In genomic region chr22:16558376-16558945, GRCh38 we compare ENCODE assay signal across 11 cellular contexts. TPM values are rescaled to one million over a fixed set of nuclear protein-coding genes. Genes with fewer than 3 reads are reported as not detected.
DNase-seq lines count a peak whose midpoint lies in the region; ATAC-seq and TF ChIP-seq lines count a peak whose summit lies in the region.
"Not testable (repeated sequence)": the region's sequence is repeated elsewhere in the genome, so short reads cannot be mapped to it uniquely, and the experiment has no call there.
"Had no signal": no experiment of that assay in that cellular context is flagged by ENCODE, and none has a peak within 500 bp of the region (broad histone marks: within the 10 kb centered on the region; RNA-seq: fewer than 3 reads in every experiment).

No MANE protein-coding gene starts in this region.

- TF ChIP-seq CTCF in HCT116 (IDR thresholded peaks at IDR 0.05 in 2 of 3, conservative IDR thresholded peaks at IDR 0.05 in 1 of 3; ENCODE audit: borderline replicate concordance in 1 of 3, insufficient read depth in 1 of 3, low read depth in 2 of 3, low read length in 2 of 3); RWPE2 (IDR thresholded peaks at IDR 0.05; ENCODE audit: poor library complexity, severe bottlenecking); coronary artery (IDR thresholded peaks at IDR 0.05); lower lobe of right lung (IDR thresholded peaks at IDR 0.05): not testable (repeated sequence)

- H3K4me3 ChIP-seq in HCT116 (replicated peaks in 1 of 2; ENCODE audit: low read depth in 1 of 2, low read length in 2 of 2); RWPE2 (ENCODE audit: severe bottlenecking); coronary artery; lower lobe of right lung: not testable (repeated sequence)

- intact Hi-C loops in HCT116 (cut with micrococcal nuclease); lower lobe of right lung (cut with DNase I): not testable (repeated sequence)

- not testable (repeated sequence) for DNase-seq in HCT116 (ENCODE audit: low read depth, low spot score)
- DNase-seq in NCI-H1105 treated with DMSO at 0.1 percent for 48 hours (lab: John Stamatoyannopoulos, UW) = peak; percentile 9
- DNase-seq in RWPE2 (ENCODE audit: low spot score) = peak; percentile 45
- peak; percentile 56 for DNase-seq in coronary artery (ENCODE audit: low spot score)
- DNase-seq in lower lobe of right lung = peak; percentile 36

- not testable (repeated sequence) for H3K9me2 ChIP-seq in HCT116 (ENCODE audit: insufficient read depth)

- H3K4me2 ChIP-seq in HCT116 (ENCODE audit: low read length) = not testable (repeated sequence)

- POLR2A ChIA-PET in HCT116 (lab: Charles Lee) = not testable (repeated sequence)

- CTCF ChIA-PET in HCT116 (lab: Charles Lee) = not testable (repeated sequence)

- not testable (repeated sequence) for H3K27me3 ChIP-seq in HCT116 (ENCODE audit: insufficient read depth, low read length); RWPE2 (ENCODE audit: insufficient read depth, poor library complexity, severe bottlenecking); lower lobe of right lung (ENCODE audit: low read depth)

- not testable (repeated sequence) for H2AFZ ChIP-seq in HCT116 (ENCODE audit: low read depth, low read length, poor library complexity, severe bottlenecking)

- not testable (repeated sequence) for H3K27ac ChIP-seq in HCT116 (ENCODE audit: low read depth, low read length); RWPE2 (ENCODE audit: poor library complexity, severe bottlenecking); coronary artery; lower lobe of right lung

- RAD21 ChIA-PET in HCT116 (lab: Charles Lee; ENCODE audit: low non-redundant PET in 1 of 2, low total read pairs in 2 of 2, uncharacterized antibody in 2 of 2, unreplicated experiment in 2 of 2) = interaction anchor here in 1 of 2 experiments (0.7 kb wide), 1 partner anchor 152 kb away, joined by 5 read pairs; no protein-coding TSS in a partner anchor

- H4K20me1 ChIP-seq in HCT116 (ENCODE audit: insufficient read depth) = not testable (repeated sequence)

- H3K9ac ChIP-seq in HCT116 (ENCODE audit: low read length) = not testable (repeated sequence)

- not testable (repeated sequence) for H3K4me1 ChIP-seq in HCT116 (ENCODE audit: control insufficient read depth in 1 of 2, insufficient read depth in 2 of 2, low read length in 2 of 2); RWPE2 (ENCODE audit: insufficient read depth, poor library complexity, severe bottlenecking); lower lobe of right lung

- not testable (repeated sequence) for TF ChIP-seq POLR2A in HCT116 (IDR thresholded peaks at IDR 0.05; ENCODE audit: borderline replicate concordance, extremely low read depth, insufficient read depth, insufficient read length)

- not testable (repeated sequence) for BruUV-seq in HCT116 (replicated peaks; lab: Mats Ljungman, UMichigan)

- not testable (repeated sequence) for TF ChIP-seq RAD21 in HCT116 (IDR thresholded peaks at IDR 0.05; ENCODE audit: low read depth)

- H3K36me3 ChIP-seq in HCT116 (ENCODE audit: control insufficient read depth in 1 of 2, insufficient read depth in 2 of 2, low read length in 2 of 2); RWPE2 (ENCODE audit: low read depth); lower lobe of right lung: not testable (repeated sequence)

- H3K79me2 ChIP-seq in HCT116 (ENCODE audit: insufficient read depth, low read length) = not testable (repeated sequence)

- H3K9me3 ChIP-seq in HCT116 (ENCODE audit: control insufficient read depth in 1 of 2, insufficient read depth in 1 of 2, low read depth in 1 of 2, low read length in 2 of 2); RWPE2 (ENCODE audit: severe bottlenecking); lower lobe of right lung: not testable (repeated sequence)

- 0 out of 2 replicates have a peak, but pooled peaks have one; percentile 17 for ATAC-seq in HCT116
- ATAC-seq in RWPE2 (ENCODE audit: low read depth); lower lobe of right lung: not testable (repeated sequence)

RNA-seq across cellular contexts. Expression of gene CCT8L2, which starts 34.1 kb away (rescaled TPM):
- total RNA-seq in HCT116 (2021; ENCODE audit: unreplicated experiment) (not detected), lower lobe of right lung (not detected)
- not detected in 2 replicates for polyA plus RNA-seq in HCT116 (2012)
- total RNA-seq: A673; Caco-2; Calu3; CD4-positive, alpha-beta T cell; CD8-positive, alpha-beta T cell had no signal
- polyA plus RNA-seq: AG04450 had no signal
